ENCODE assay signal across 20 cellular contexts in the genomic region with DNA sequence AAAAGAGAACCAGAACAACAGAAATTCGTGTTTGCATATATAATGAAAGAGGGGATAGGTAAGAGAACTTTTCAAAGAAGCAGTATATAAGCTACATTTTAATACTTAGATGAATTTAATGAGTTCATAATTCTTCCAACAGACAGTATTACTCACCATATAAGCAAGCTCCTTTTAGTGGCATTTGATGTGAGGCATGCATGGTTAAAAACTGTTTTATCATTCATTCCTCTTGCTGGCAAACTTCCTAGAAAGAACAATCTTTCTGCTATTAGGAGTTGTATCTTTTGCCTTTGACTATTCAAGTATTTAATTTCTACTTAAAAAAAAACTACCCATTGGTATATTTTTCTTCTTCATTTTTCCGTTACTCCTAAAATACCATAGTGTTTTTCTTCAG.
DNase-seq lines count a peak whose midpoint lies in the region; ATAC-seq and TF ChIP-seq lines count a peak whose summit lies in the region.
"Had no signal": no experiment of that assay in that cellular context is flagged by ENCODE, and none has a peak within 500 bp of the region (broad histone marks: within the 10 kb centered on the region; RNA-seq: fewer than 3 reads in every experiment).

No MANE protein-coding gene starts in this region.

- H3K4me2 ChIP-seq in IMR-90 (ENCODE audit: low read depth, low read length): no peak overlapping the region
- H3K4me2 ChIP-seq: BLaER1 had no signal

- no peaks in the 10 kb centered on the region for H3K9me3 Mint-ChIP-seq in chondrocyte (ENCODE audit: low read depth)
- no peaks in the 10 kb centered on the region for H3K9me3 Mint-ChIP-seq in progenitor cell of endocrine pancreas (ENCODE audit: low read depth)
- H3K9me3 Mint-ChIP-seq: activated CD4-positive, alpha-beta T cell treated with anti-CD3 and anti-CD28 coated beads, Interleukin-2, amount 10 ng/mL, durations not matched to agents 24 days and 14 days; brain had no signal

- H3K9me1 ChIP-seq in IMR-90 (ENCODE audit: insufficient read depth, low read length): no peaks in the 10 kb centered on the region; the same call in 1 of the 2 replicates

- no peak overlapping the region for H3K27ac ChIP-seq in IMR-90 (ENCODE audit: insufficient read depth, low read length)
- H3K27ac ChIP-seq: BLaER1, HL-60, left ventricle myocardium inferior, SK-N-MC, testis had no signal

- ATAC-seq in IMR-90 (ENCODE audit: low read depth): peak; percentile 79
- ATAC-seq: esophagus mucosa, Panc1 had no signal

- no peak for TF ChIP-seq POLR2A in IMR-90 (IDR thresholded peaks at IDR 0.05; ENCODE audit: low read depth, low read length)

- no peak overlapping the region for H3K23ac ChIP-seq in IMR-90 (ENCODE audit: low read depth, low read length)

- H2BK5ac ChIP-seq in IMR-90 (ENCODE audit: low read depth, low read length, poor library complexity, severe bottlenecking): no peak overlapping the region

- no peaks in the 10 kb centered on the region for H3K27me3 ChIP-seq in IMR-90 (ENCODE audit: control insufficient read depth, insufficient read depth, low read length)
- H3K27me3 ChIP-seq: BLaER1, testis had no signal

- dilution Hi-C loops in IMR-90 (cut with HindIII; ENCODE audit: low sequenced_read_pairs, unreplicated experiment): no loop called here

- peaks cover 8% of the 10 kb centered on the region for H3K36me3 ChIP-seq in IMR-90 (ENCODE audit: control insufficient read depth, insufficient read depth, low read length)

- no peak overlapping the region for H3K9ac ChIP-seq in IMR-90 (ENCODE audit: low read depth, low read length)
- H3K9ac ChIP-seq: BLaER1 had no signal

- intact Hi-C loops in IMR-90 (cut with micrococcal nuclease): loop anchor here (2.0 to 5.0 kb wide), 2 partner anchors 13 to 239 kb away; no protein-coding TSS in a partner anchor

- H3K56ac ChIP-seq in IMR-90 (ENCODE audit: extremely low read depth, insufficient read depth, low read length): no peak overlapping the region

- no peak overlapping the region for H2AK9ac ChIP-seq in IMR-90 (replicated peaks; ENCODE audit: low read depth, low read length, poor library complexity)

- H3K27me3 Mint-ChIP-seq in chondrocyte (ENCODE audit: low read depth): no peaks in the 10 kb centered on the region
- H3K27me3 Mint-ChIP-seq in progenitor cell of endocrine pancreas: no peaks in the 10 kb centered on the region
- H3K27me3 Mint-ChIP-seq: activated CD4-positive, alpha-beta T cell treated with anti-CD3 and anti-CD28 coated beads, Interleukin-2, amount 10 ng/mL, durations not matched to agents 24 days and 14 days; brain had no signal

- no peaks in the 10 kb centered on the region for H3K9me3 ChIP-seq in IMR-90 (ENCODE audit: control insufficient read depth, insufficient read depth, low read length)
- H3K9me3 ChIP-seq: BLaER1, left ventricle myocardium inferior, testis had no signal

- no peaks in the 10 kb centered on the region for H3K4me1 ChIP-seq in IMR-90 (ENCODE audit: control insufficient read depth, insufficient read depth, low read length)
- H3K4me1 ChIP-seq: BLaER1, testis had no signal

- H3K4me3 Mint-ChIP-seq in chondrocyte (ENCODE audit: unreplicated experiment) (no peak overlapping the region), progenitor cell of endocrine pancreas (ENCODE audit: low read depth) (no peak overlapping the region)
- H3K4me3 Mint-ChIP-seq: activated CD4-positive, alpha-beta T cell treated with anti-CD3 and anti-CD28 coated beads, Interleukin-2, amount 10 ng/mL, durations not matched to agents 24 days and 14 days; brain had no signal

- H2BK120ac ChIP-seq in IMR-90 (ENCODE audit: low read depth, low read length): no peak overlapping the region

- H3K36me3 Mint-ChIP-seq in chondrocyte (ENCODE audit: low read depth) (peaks cover 6% of the 10 kb centered on the region), progenitor cell of endocrine pancreas (ENCODE audit: insufficient read depth) (peaks cover 7% of the 10 kb centered on the region)

- H4K5ac ChIP-seq in IMR-90 (ENCODE audit: low read depth, low read length): no peak overlapping the region

- CTCF ChIA-PET in IMR-90 (lab: Yijun Ruan, JAX): no interaction called here

- no peak overlapping the region for H4K8ac ChIP-seq in IMR-90 (ENCODE audit: low read depth in 2 of 2, low read length in 2 of 2)

- BruUV-seq in IMR-90 (replicated peaks; lab: Mats Ljungman, UMichigan): no TSS peak

- DNase-seq in AG09319 (ENCODE audit: extremely low read depth, low read depth) (peak; percentile 35), IMR-90 (peak; percentile 83), chondrocyte (ENCODE audit: low spot score) (no peak), kidney glomerular epithelial cell (lab: John Stamatoyannopoulos, UW) (peak; percentile 1), HPDE6-E6E7 (ENCODE audit: extremely low spot score) (no peak), progenitor cell of endocrine pancreas (ENCODE audit: low spot score, unreplicated experiment) (no peak), NCI-H1105 (lab: John Stamatoyannopoulos, UW) (no peak)
- DNase-seq in stimulated activated CD4-positive, alpha-beta T cell treated with anti-CD3 and anti-CD28 coated beads, Interleukin-4, amount 100 ng/mL, for 1 hour: no peak
- DNase-seq: activated CD4-positive, alpha-beta T cell treated with anti-CD3 and anti-CD28 coated beads, Interleukin-2, amount 10 ng/mL, durations not matched to agents 24 days and 14 days; activated CD8-positive, alpha-beta memory T cell treated with anti-CD3 and anti-CD28 coated beads, Interleukin-2, amount 50 U/mL, for 4 hours; left ventricle myocardium inferior; NCI-H748 treated with DMSO at 0.1 percent for 48 hours; stimulated activated CD4-positive, alpha-beta T cell treated with anti-CD3 and anti-CD28 coated beads, Interleukin-4, amount 100 ng/mL, for 24 hours; testis had no signal

- H3K4me1 Mint-ChIP-seq in chondrocyte (ENCODE audit: low read depth) (peaks cover 19% of the 10 kb centered on the region), progenitor cell of endocrine pancreas (ENCODE audit: low read depth) (no peaks in the 10 kb centered on the region)
- H3K4me1 Mint-ChIP-seq: activated CD4-positive, alpha-beta T cell treated with anti-CD3 and anti-CD28 coated beads, Interleukin-2, amount 10 ng/mL, durations not matched to agents 24 days and 14 days had no signal

- 100% methylated on average over 1 of the region's 2 CpGs; no CpG with 5 or more reads in 1 of the 2 experiments for WGBS in IMR-90 (ENCODE audit: extremely low coverage in 2 of 2, insufficient read length in 1 of 2), 2 experiments

- no peak overlapping the region for H4K91ac ChIP-seq in IMR-90 (ENCODE audit: insufficient read depth, low read depth, low read length)

- no peak overlapping the region for H2AK5ac ChIP-seq in IMR-90 (ENCODE audit: low read depth, low read length)

- H3K18ac ChIP-seq in IMR-90 (ENCODE audit: low read depth, low read length): no peak overlapping the region

- no peak overlapping the region for H2BK20ac ChIP-seq in IMR-90 (ENCODE audit: low read depth, low read length)

- H4K20me1 ChIP-seq in IMR-90 (ENCODE audit: insufficient read depth, low read length): no peaks in the 10 kb centered on the region
- H4K20me1 ChIP-seq: BLaER1 had no signal

- TF ChIP-seq RAD21 in IMR-90 (IDR thresholded peaks at IDR 0.05; ENCODE audit: low read length): no peak

- H3K27ac Mint-ChIP-seq in chondrocyte (ENCODE audit: unreplicated experiment): peak overlapping the region; percentile 22
- no peak overlapping the region for H3K27ac Mint-ChIP-seq in progenitor cell of endocrine pancreas
- H3K27ac Mint-ChIP-seq: activated CD4-positive, alpha-beta T cell treated with anti-CD3 and anti-CD28 coated beads, Interleukin-2, amount 10 ng/mL, durations not matched to agents 24 days and 14 days; brain had no signal

- TF ChIP-seq CTCF in AG09319 (IDR thresholded peaks at IDR 0.05; ENCODE audit: low read depth, low read length) (no peak), IMR-90 (conservative IDR thresholded peaks at IDR 0.05; ENCODE audit: low read depth, low read length) (no peak), chondrocyte (IDR thresholded peaks at IDR 0.05) (no peak), progenitor cell of endocrine pancreas (IDR thresholded peaks at IDR 0.05; ENCODE audit: unreplicated experiment) (no peak)

- in situ Hi-C loops in IMR-90 (cut with MboI; ENCODE audit: low sequenced_read_pairs): no loop called here

- POLR2A ChIA-PET in IMR-90 (lab: Charles Lee; ENCODE audit: unreplicated experiment): no interaction called here

- H2BK15ac ChIP-seq in IMR-90 (ENCODE audit: low read depth, low read length): no peak overlapping the region

- H3K14ac ChIP-seq in IMR-90 (replicated peaks; ENCODE audit: low read depth, low read length): no peak overlapping the region

- no peak overlapping the region for H2AFZ ChIP-seq in IMR-90 (replicated peaks; ENCODE audit: low read length, poor library complexity)

- no peak overlapping the region for H3K4me3 ChIP-seq in IMR-90 (ENCODE audit: insufficient read depth, low read depth, low read length)
- H3K4me3 ChIP-seq: BLaER1, left ventricle myocardium inferior, SK-N-MC, testis had no signal

- H3K4ac ChIP-seq in IMR-90 (ENCODE audit: low read depth, low read length): no peak overlapping the region

- H3K79me1 ChIP-seq in IMR-90 (ENCODE audit: low read depth in 1 of 2, low read length in 2 of 2): no peaks in the 10 kb centered on the region; a peak in 1 of 4 replicates

TF ChIP-seq in IMR-90, 13 proteins besides CTCF, POLR2A, EP300 and RAD21 (continues in another document):
- no peak for TF ChIP-seq RFX5 (IDR thresholded peaks at IDR 0.05; ENCODE audit: low read depth, low read length)
- TF ChIP-seq, protein P1, sequence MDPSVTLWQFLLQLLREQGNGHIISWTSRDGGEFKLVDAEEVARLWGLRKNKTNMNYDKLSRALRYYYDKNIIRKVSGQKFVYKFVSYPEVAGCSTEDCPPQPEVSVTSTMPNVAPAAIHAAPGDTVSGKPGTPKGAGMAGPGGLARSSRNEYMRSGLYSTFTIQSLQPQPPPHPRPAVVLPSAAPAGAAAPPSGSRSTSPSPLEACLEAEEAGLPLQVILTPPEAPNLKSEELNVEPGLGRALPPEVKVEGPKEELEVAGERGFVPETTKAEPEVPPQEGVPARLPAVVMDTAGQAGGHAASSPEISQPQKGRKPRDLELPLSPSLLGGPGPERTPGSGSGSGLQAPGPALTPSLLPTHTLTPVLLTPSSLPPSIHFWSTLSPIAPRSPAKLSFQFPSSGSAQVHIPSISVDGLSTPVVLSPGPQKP (IDR thresholded peaks at IDR 0.05; ENCODE audit: borderline replicate concordance, low read depth, low read length): no peak
- no peak for TF ChIP-seq BHLHE40 (IDR thresholded peaks at IDR 0.05; ENCODE audit: low read depth, low read length)
- TF ChIP-seq MXI1 (IDR thresholded peaks at IDR 0.05; ENCODE audit: borderline replicate concordance, low read depth, low read length): no peak
- TF ChIP-seq, protein P2, sequence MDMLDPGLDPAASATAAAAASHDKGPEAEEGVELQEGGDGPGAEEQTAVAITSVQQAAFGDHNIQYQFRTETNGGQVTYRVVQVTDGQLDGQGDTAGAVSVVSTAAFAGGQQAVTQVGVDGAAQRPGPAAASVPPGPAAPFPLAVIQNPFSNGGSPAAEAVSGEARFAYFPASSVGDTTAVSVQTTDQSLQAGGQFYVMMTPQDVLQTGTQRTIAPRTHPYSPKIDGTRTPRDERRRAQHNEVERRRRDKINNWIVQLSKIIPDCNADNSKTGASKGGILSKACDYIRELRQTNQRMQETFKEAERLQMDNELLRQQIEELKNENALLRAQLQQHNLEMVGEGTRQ (IDR thresholded peaks at IDR 0.05; ENCODE audit: low read depth, low read length): no peak
- no peak for TF ChIP-seq CHD1 (IDR thresholded peaks at IDR 0.05; ENCODE audit: low read depth, low read length)

Comparison
In these comparisons a context has a peak if more than half of its experiments do, and no peak if none do; other contexts are left out.
1. DNase-seq: peak in AG09319 (single experiment), IMR-90 (single experiment) and kidney glomerular epithelial cell (single experiment); none in chondrocyte (single experiment), HPDE6-E6E7 (single experiment), progenitor cell of endocrine pancreas (single experiment), stimulated activated CD4-positive, alpha-beta T cell treated with anti-CD3 and anti-CD28 coated beads, Interleukin-4, amount 100 ng/mL, for 1 hour (single experiment) and NCI-H1105 (single experiment).